In the genomic region with DNA sequence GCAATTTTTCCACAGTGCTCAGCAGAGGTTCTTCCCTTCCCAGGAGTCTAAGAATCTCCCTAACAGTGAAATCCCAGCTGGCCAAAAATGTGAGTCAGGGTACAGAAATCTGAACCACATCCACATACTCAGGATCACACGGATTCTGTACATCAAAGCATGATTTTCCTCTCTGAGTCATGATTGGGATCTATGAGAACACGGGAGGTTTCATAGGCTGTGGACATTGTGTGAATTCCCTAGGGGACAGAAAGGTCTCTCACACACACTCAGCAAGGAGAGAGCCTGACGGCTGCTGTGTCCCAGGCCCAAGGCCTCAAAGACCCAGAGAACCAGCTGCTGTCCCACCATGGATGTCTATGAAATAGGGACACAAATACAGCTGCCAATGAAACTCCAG, we compare ENCODE assay signal across 14 cellular contexts.
DNase-seq lines count a peak whose midpoint lies in the region; ATAC-seq and TF ChIP-seq lines count a peak whose summit lies in the region.
"Had no signal": no experiment of that assay in that cellular context is flagged by ENCODE, and none has a peak within 500 bp of the region (broad histone marks: within the 10 kb centered on the region; RNA-seq: fewer than 3 reads in every experiment).

No MANE protein-coding gene starts in this region.

- H2BK120ac ChIP-seq in IMR-90 (ENCODE audit: low read depth, low read length) = peak overlapping the region; percentile 96

- H3K4me1 ChIP-seq in IMR-90 (ENCODE audit: control insufficient read depth, insufficient read depth, low read length) = peaks cover 14% of the 10 kb centered on the region
- H3K4me1 ChIP-seq in mammary epithelial cell (ENCODE audit: insufficient read depth, low read length) = peaks cover 17% of the 10 kb centered on the region
- H3K4me1 ChIP-seq in lung (ENCODE audit: control insufficient read depth in 2 of 2, insufficient read depth in 2 of 2, low read length in 2 of 2) = no peaks in the 10 kb centered on the region
- H3K4me1 ChIP-seq: tibial artery had no signal

- dilution Hi-C loops in IMR-90 (cut with HindIII; ENCODE audit: low sequenced_read_pairs, unreplicated experiment) (no loop called here), mammary epithelial cell (cut with HindIII; ENCODE audit: low sequenced_read_pairs) (no loop called here)

- TF ChIP-seq CTCF in IMR-90 (conservative IDR thresholded peaks at IDR 0.05; ENCODE audit: low read depth, low read length) (no peak), mammary epithelial cell (conservative IDR thresholded peaks at IDR 0.05 in 1 of 2, IDR thresholded peaks at IDR 0.05 in 1 of 2; ENCODE audit: extremely low read depth in 1 of 2, insufficient read depth in 1 of 2, low read depth in 1 of 2, low read length in 2 of 2) (no peak), lung (IDR thresholded peaks at IDR 0.05; ENCODE audit: control extremely low read depth, extremely low read depth) (no peak), Calu3 (IDR thresholded peaks at IDR 0.05; ENCODE audit: unreplicated experiment) (no peak)

- no peaks in the 10 kb centered on the region for H3K27me3 Mint-ChIP-seq in Calu3 (ENCODE audit: unreplicated experiment)

- H3K79me2 ChIP-seq in mammary epithelial cell (ENCODE audit: insufficient read depth, low read length) = no peaks in the 10 kb centered on the region

- H3K4me2 ChIP-seq in IMR-90 (ENCODE audit: low read depth, low read length) (peak overlapping the region; percentile 2; the same call in 1 of the 2 replicates), mammary epithelial cell (ENCODE audit: insufficient read depth, low read depth, low read length) (no peak overlapping the region)

- H4K91ac ChIP-seq in IMR-90 (ENCODE audit: insufficient read depth, low read depth, low read length) = peak overlapping the region; percentile 76

- H3K36me3 ChIP-seq in IMR-90 (ENCODE audit: control insufficient read depth, insufficient read depth, low read length) = no peaks in the 10 kb centered on the region
- H3K36me3 ChIP-seq in mammary epithelial cell (ENCODE audit: insufficient read depth, low read length) = no peaks in the 10 kb centered on the region
- H3K36me3 ChIP-seq in lung (ENCODE audit: control insufficient read depth in 2 of 2, insufficient read depth in 2 of 2, low read length in 2 of 2) = no peaks in the 10 kb centered on the region
- H3K36me3 ChIP-seq: tibial artery had no signal

- H2BK5ac ChIP-seq in IMR-90 (ENCODE audit: low read depth, low read length, poor library complexity, severe bottlenecking) = peak overlapping the region; percentile 81

- H3K4me1 Mint-ChIP-seq in Calu3 (ENCODE audit: low read depth, unreplicated experiment) = no peaks in the 10 kb centered on the region

- peak overlapping the region; percentile 33 to 58 for H4K8ac ChIP-seq in IMR-90 (ENCODE audit: low read depth in 2 of 2, low read length in 2 of 2)

- CTCF ChIA-PET in IMR-90 (lab: Yijun Ruan, JAX) = no interaction called here
- CTCF ChIA-PET in mammary epithelial cell (lab: Charles Lee; ENCODE audit: low non-redundant PET) = no interaction called here
- CTCF ChIA-PET in Calu3 (lab: Charles Lee) = no interaction called here

- H3K4ac ChIP-seq in IMR-90 (ENCODE audit: low read depth, low read length) = peak overlapping the region; percentile 88

- peaks cover 3% of the 10 kb centered on the region for H3K9me3 Mint-ChIP-seq in Calu3 (ENCODE audit: low read depth, unreplicated experiment)

- H3K36me3 Mint-ChIP-seq in Calu3 (ENCODE audit: insufficient read depth, unreplicated experiment) = no peaks in the 10 kb centered on the region
- H3K36me3 Mint-ChIP-seq: CD8-positive, alpha-beta T cell had no signal

- H3K18ac ChIP-seq in IMR-90 (ENCODE audit: low read depth, low read length) = peak overlapping the region; percentile 13

- peaks cover 17% of the 10 kb centered on the region for H3K9me1 ChIP-seq in IMR-90 (ENCODE audit: insufficient read depth, low read length)

- peak overlapping the region; percentile 2; the same call in 1 of the 2 replicates for H4K5ac ChIP-seq in IMR-90 (ENCODE audit: low read depth, low read length)

- TF ChIP-seq RAD21 in IMR-90 (IDR thresholded peaks at IDR 0.05; ENCODE audit: low read length) = no peak

- peak; percentile 97 for ATAC-seq in IMR-90 (ENCODE audit: low read depth)
- ATAC-seq in lung (ENCODE audit: insufficient read depth, low FRiP score) = peak; percentile 15
- no peak for ATAC-seq in HG02610 (IDR thresholded peaks at IDR 0.05; ENCODE audit: unreplicated experiment)
- ATAC-seq: activated CD4-positive, CD25-positive, alpha-beta regulatory T cell treated with anti-CD3 and anti-CD28 coated beads, Interleukin-2, amount 50 U/mL, for 24 hours; CD8-positive, alpha-beta T cell; GM12878 had no signal

- peak overlapping the region; percentile 64; the same call in 1 of the 2 replicates for H3K56ac ChIP-seq in IMR-90 (ENCODE audit: extremely low read depth, insufficient read depth, low read length)

- peak overlapping the region; percentile 72 for H3K23ac ChIP-seq in IMR-90 (ENCODE audit: low read depth, low read length)

- H2AK5ac ChIP-seq in IMR-90 (ENCODE audit: low read depth, low read length) = peak overlapping the region; percentile 93

- no peak overlapping the region for H3K4me3 Mint-ChIP-seq in Calu3 (ENCODE audit: low read depth, unreplicated experiment)
- H3K4me3 Mint-ChIP-seq: CD8-positive, alpha-beta T cell had no signal

- peaks cover 10 to 46% of the 10 kb centered on the region in 2 experiments; a peak in 3 of 4 replicates for H3K79me1 ChIP-seq in IMR-90 (ENCODE audit: low read depth in 1 of 2, low read length in 2 of 2)

- in situ Hi-C loops in IMR-90 (cut with MboI; ENCODE audit: low sequenced_read_pairs) = no loop called here
- in situ Hi-C loops in mammary epithelial cell (cut with MboI; ENCODE audit: low sequenced_read_pairs in 2 of 2) = no loop called here

- WGBS in IMR-90 (ENCODE audit: extremely low coverage in 2 of 2, insufficient read length in 1 of 2), 2 experiments = no CpG with 5 or more reads among the region's 3 CpGs
- WGBS in mammary epithelial cell (ENCODE audit: low coverage, missing lambda C conversion rate) = 5% methylated on average over 3 of the region's 3 CpGs
- WGBS in lung, 2 donors = 82 to 83% methylated on average over 3 of the region's 3 CpGs

- peak overlapping the region; percentile 75; the same call in 2 of the 3 replicates for H2BK15ac ChIP-seq in IMR-90 (ENCODE audit: low read depth, low read length)

- H4K20me1 ChIP-seq in IMR-90 (ENCODE audit: insufficient read depth, low read length) (no peaks in the 10 kb centered on the region), mammary epithelial cell (ENCODE audit: insufficient read depth, low read length) (no peaks in the 10 kb centered on the region)

- H3K9me3 ChIP-seq in IMR-90 (ENCODE audit: control insufficient read depth, insufficient read depth, low read length) (no peaks in the 10 kb centered on the region), mammary epithelial cell (replicated peaks; ENCODE audit: insufficient read depth, low read length) (peaks cover 3% of the 10 kb centered on the region), lung (ENCODE audit: control insufficient read depth in 2 of 2, insufficient read depth in 1 of 2, low read length in 1 of 2) (peaks cover 0 to 3% of the 10 kb centered on the region in 2 donors)

- TF ChIP-seq POLR2A in IMR-90 (IDR thresholded peaks at IDR 0.05; ENCODE audit: low read depth, low read length) = peak; percentile 70; the same call in 1 of the 2 replicates

- no peak overlapping the region for H3K4me3 ChIP-seq in IMR-90 (ENCODE audit: insufficient read depth, low read depth, low read length)
- no peak overlapping the region for H3K4me3 ChIP-seq in mammary epithelial cell (replicated peaks in 1 of 3; ENCODE audit: insufficient read depth in 1 of 3, low read depth in 2 of 3, low read length in 3 of 3)
- no peak overlapping the region for H3K4me3 ChIP-seq in lung
- H3K4me3 ChIP-seq: GM12878, tibial artery had no signal

- peak overlapping the region; percentile 3; the same call in 1 of the 2 replicates for H3K9ac ChIP-seq in IMR-90 (ENCODE audit: low read depth, low read length)
- no peak overlapping the region for H3K9ac ChIP-seq in mammary epithelial cell (ENCODE audit: insufficient read depth, low read length)

- POLR2A ChIA-PET in IMR-90 (lab: Charles Lee; ENCODE audit: unreplicated experiment) = no interaction called here

- peak overlapping the region; percentile 93 for H3K14ac ChIP-seq in IMR-90 (replicated peaks; ENCODE audit: low read depth, low read length)

- H2AFZ ChIP-seq in IMR-90 (replicated peaks; ENCODE audit: low read length, poor library complexity) (peak overlapping the region; percentile 38), mammary epithelial cell (ENCODE audit: low read depth, low read length) (peak overlapping the region; percentile 67)

- no peak overlapping the region for H3K27ac Mint-ChIP-seq in Calu3 (ENCODE audit: unreplicated experiment)
- H3K27ac Mint-ChIP-seq: CD8-positive, alpha-beta T cell had no signal

- H2AK9ac ChIP-seq in IMR-90 (replicated peaks; ENCODE audit: low read depth, low read length, poor library complexity) = peak overlapping the region; percentile 15

- BruUV-seq in IMR-90 (replicated peaks; lab: Mats Ljungman, UMichigan) (no TSS peak), mammary epithelial cell (replicated peaks; lab: Mats Ljungman, UMichigan) (no TSS peak), Calu3 (replicated peaks; lab: Mats Ljungman, UMichigan) (no TSS peak)

- intact Hi-C loops in IMR-90 (cut with micrococcal nuclease) (loop anchor here (2.0 kb wide), 1 partner anchor 52 kb away; no protein-coding TSS in a partner anchor), mammary epithelial cell (cut with micrococcal nuclease) (no loop called here), Calu3 (cut with micrococcal nuclease; ENCODE audit: unreplicated experiment) (no loop called here)

- peak overlapping the region; percentile 60 for H3K27ac ChIP-seq in IMR-90 (ENCODE audit: insufficient read depth, low read length)
- peak overlapping the region; percentile 66 for H3K27ac ChIP-seq in mammary epithelial cell (ENCODE audit: insufficient read depth, low read depth, low read length)
- no peak overlapping the region for H3K27ac ChIP-seq in lung (ENCODE audit: low read depth in 1 of 2, low read length in 1 of 2)
- H3K27ac ChIP-seq: tibial artery had no signal

- DNase-seq in AG08396 (ENCODE audit: low spot score) = peak; percentile 76
- peak; percentile 100 for DNase-seq in IMR-90
- peak; percentile 99 for DNase-seq in mammary epithelial cell
- DNase-seq in lung (ENCODE audit: low spot score) = no peak
- DNase-seq in GDM1 (lab: John Stamatoyannopoulos, UW) = no peak
- no peak for DNase-seq in UCSD-AML1 (lab: John Stamatoyannopoulos, UW; ENCODE audit: unreplicated experiment)
- no peak for DNase-seq in Calu3
- DNase-seq: CD8-positive, alpha-beta T cell; Kasumi-1; SIG-M5; tibial artery had no signal

- H2BK20ac ChIP-seq in IMR-90 (ENCODE audit: low read depth, low read length) = peak overlapping the region; percentile 95

- no peaks in the 10 kb centered on the region for H3K27me3 ChIP-seq in IMR-90 (ENCODE audit: control insufficient read depth, insufficient read depth, low read length)
- H3K27me3 ChIP-seq in mammary epithelial cell (ENCODE audit: insufficient read depth, low read length) = no peaks in the 10 kb centered on the region
- no peaks in the 10 kb centered on the region for H3K27me3 ChIP-seq in lung (ENCODE audit: control insufficient read depth, insufficient read depth)
- H3K27me3 ChIP-seq: tibial artery had no signal

TF ChIP-seq in IMR-90, 13 proteins besides CTCF, POLR2A, EP300 and RAD21 (continues in another document):
- TF ChIP-seq MAFK (IDR thresholded peaks at IDR 0.05; ENCODE audit: low read depth, low read length) = peak; percentile 66

Comparison
In these comparisons a context has a peak if more than half of its experiments do, and no peak if none do; other contexts are left out.
1. DNase-seq: peak in AG08396 (single experiment), IMR-90 (single experiment) and mammary epithelial cell (single experiment); none in lung (single experiment), GDM1 (single experiment), UCSD-AML1 (single experiment) and Calu3 (single experiment).
2. H3K27ac ChIP-seq: peak in IMR-90 (single experiment) and mammary epithelial cell (single experiment); none in lung (0 of 2).